ENCODE assay signal across 1 cellular context in the genomic region with DNA sequence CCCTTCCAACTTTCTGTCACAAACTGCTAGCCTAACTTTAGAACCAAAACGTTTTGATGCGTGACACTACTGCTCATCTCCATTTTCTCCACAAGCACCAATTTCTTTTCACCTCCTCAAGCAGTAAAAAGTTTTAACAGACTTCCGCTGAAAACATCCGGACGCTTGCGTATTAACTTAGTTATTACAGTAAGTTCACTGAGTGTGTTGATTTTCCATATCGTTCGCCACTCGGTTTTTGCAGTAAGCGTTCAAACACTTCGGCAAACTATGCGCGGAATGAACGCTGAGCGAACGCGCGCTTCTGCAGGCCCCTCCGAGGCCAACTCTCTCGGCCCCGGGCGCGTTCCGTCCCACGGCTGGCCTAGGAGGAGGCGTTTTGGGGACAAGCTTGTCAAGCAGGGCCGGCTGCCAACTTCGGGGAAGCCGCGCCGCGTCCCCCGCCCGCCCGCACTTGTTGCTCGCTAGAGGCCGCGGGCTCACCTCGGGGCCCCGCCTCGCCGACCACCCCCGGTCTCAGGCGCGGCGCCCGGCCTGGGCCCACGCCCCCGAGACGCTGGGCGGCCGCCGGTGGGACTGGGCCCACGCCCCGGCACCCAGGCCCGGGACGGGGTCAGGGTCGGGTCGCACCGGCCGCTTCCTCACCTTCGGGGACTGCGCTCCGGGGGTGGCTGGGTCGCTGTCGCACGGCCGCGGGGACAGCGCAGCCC.
A peak's percentile ranks its signal among the peaks of the same experiment; 100 is the strongest.
TF ChIP-seq lines count a peak whose summit lies in the region.

No MANE protein-coding gene starts in this region.

TF ChIP-seq in HepG2, 621 proteins besides CTCF, POLR2A, EP300 and RAD21 (continued from another document and continues in another):
- TF ChIP-seq ZNF234 (CRISPR knock-in tag; conservative IDR thresholded peaks at IDR 0.05) (0 out of 2 replicates have a peak, but pooled peaks have one; percentile 36), ZNF253 (CRISPR knock-in tag; IDR thresholded peaks at IDR 0.05; ENCODE audit: borderline replicate concordance) (peak; percentile 70; the same call in 1 of the 2 replicates), ZFP36L1 (CRISPR knock-in tag; IDR thresholded peaks at IDR 0.05) (no peak), ZNF616 (CRISPR knock-in tag; IDR thresholded peaks at IDR 0.05; ENCODE audit: low read depth) (0 out of 2 replicates have a peak, but pooled peaks have one; percentile 62), ZFP36 (IDR thresholded peaks at IDR 0.05; ENCODE audit: borderline replicate concordance, low read depth, low read length, partially characterized antibody) (no peak), ZNF782 (CRISPR knock-in tag; IDR thresholded peaks at IDR 0.05; ENCODE audit: borderline replicate concordance) (no peak), KLF9 (CRISPR knock-in tag; IDR thresholded peaks at IDR 0.05; ENCODE audit: low read depth) (no peak), REL (CRISPR knock-in tag; conservative IDR thresholded peaks at IDR 0.05) (no peak), MTF2 (CRISPR knock-in tag; IDR thresholded peaks at IDR 0.05; ENCODE audit: borderline replicate concordance) (no peak), ZNF577 (CRISPR knock-in tag; IDR thresholded peaks at IDR 0.05; ENCODE audit: borderline replicate concordance, low read depth) (no peak), ELF3 (CRISPR knock-in tag; IDR thresholded peaks at IDR 0.05) (no peak), SALL2 (CRISPR knock-in tag; IDR thresholded peaks at IDR 0.05) (peak; percentile 56; the same call in 1 of the 2 replicates), PAF1 (CRISPR knock-in tag; IDR thresholded peaks at IDR 0.05) (no peak), ZKSCAN5 (CRISPR knock-in tag; IDR thresholded peaks at IDR 0.05) (no peak), ZBTB42 (CRISPR knock-in tag; IDR thresholded peaks at IDR 0.05) (no peak), ZNF230 (CRISPR knock-in tag; IDR thresholded peaks at IDR 0.05) (no peak), DNMT1 (CRISPR knock-in tag; IDR thresholded peaks at IDR 0.05) (no peak), RARG (CRISPR knock-in tag; IDR thresholded peaks at IDR 0.05; ENCODE audit: low read depth) (no peak), REPIN1 (CRISPR knock-in tag; IDR thresholded peaks at IDR 0.05; ENCODE audit: borderline replicate concordance, low read depth) (no peak), ZNF788 (CRISPR knock-in tag; IDR thresholded peaks at IDR 0.05; ENCODE audit: borderline replicate concordance) (no peak), MAZ (IDR thresholded peaks at IDR 0.05; ENCODE audit: borderline replicate concordance, low read depth, low read length) (no peak), MAZ (CRISPR knock-in tag; IDR thresholded peaks at IDR 0.05; ENCODE audit: low read depth) (no peak), ZNF333 (CRISPR knock-in tag; IDR thresholded peaks at IDR 0.05; ENCODE audit: borderline replicate concordance) (no peak), TCF7L2 (IDR thresholded peaks at IDR 0.05; ENCODE audit: low read depth, low read length) (no peak), ZNF652 (CRISPR knock-in tag; IDR thresholded peaks at IDR 0.05; ENCODE audit: borderline replicate concordance, low read depth) (no peak), ZNF207 (IDR thresholded peaks at IDR 0.05; ENCODE audit: borderline replicate concordance) (no peak), NFIB (CRISPR knock-in tag; IDR thresholded peaks at IDR 0.05; ENCODE audit: borderline replicate concordance) (no peak), ZNF180 (CRISPR knock-in tag; IDR thresholded peaks at IDR 0.05; ENCODE audit: borderline replicate concordance, low read depth) (no peak), RFXANK (CRISPR knock-in tag; IDR thresholded peaks at IDR 0.05) (no peak), SOX6 (IDR thresholded peaks at IDR 0.05) (no peak), SOX6 (CRISPR knock-in tag; IDR thresholded peaks at IDR 0.05) (no peak), HHEX (CRISPR knock-in tag; IDR thresholded peaks at IDR 0.05) (no peak), ZC3H13 (CRISPR knock-in tag; IDR thresholded peaks at IDR 0.05) (no peak), MED8 (CRISPR knock-in tag; IDR thresholded peaks at IDR 0.05; ENCODE audit: insufficient replicate concordance) (no peak), ZNF160 (CRISPR knock-in tag; IDR thresholded peaks at IDR 0.05) (no peak), ZNF326 (CRISPR knock-in tag; IDR thresholded peaks at IDR 0.05; ENCODE audit: borderline replicate concordance) (no peak), HNF4A (CRISPR knock-in tag; IDR thresholded peaks at IDR 0.05) (no peak), CBFB (CRISPR knock-in tag; IDR thresholded peaks at IDR 0.05) (no peak), GPN1 (CRISPR knock-in tag; IDR thresholded peaks at IDR 0.05; ENCODE audit: borderline replicate concordance) (no peak), ZNF883 (CRISPR knock-in tag; IDR thresholded peaks at IDR 0.05; ENCODE audit: not compliant biosample characterization) (peak; percentile 38), ZNF563 (CRISPR knock-in tag; IDR thresholded peaks at IDR 0.05) (peak; percentile 69; the same call in 1 of the 2 replicates), ZNF431 (CRISPR knock-in tag; IDR thresholded peaks at IDR 0.05; ENCODE audit: borderline replicate concordance, low read depth) (no peak; the same call in 1 of the 2 replicates), ZNF124 (CRISPR knock-in tag; IDR thresholded peaks at IDR 0.05) (no peak)
- TF ChIP-seq, protein P1, sequence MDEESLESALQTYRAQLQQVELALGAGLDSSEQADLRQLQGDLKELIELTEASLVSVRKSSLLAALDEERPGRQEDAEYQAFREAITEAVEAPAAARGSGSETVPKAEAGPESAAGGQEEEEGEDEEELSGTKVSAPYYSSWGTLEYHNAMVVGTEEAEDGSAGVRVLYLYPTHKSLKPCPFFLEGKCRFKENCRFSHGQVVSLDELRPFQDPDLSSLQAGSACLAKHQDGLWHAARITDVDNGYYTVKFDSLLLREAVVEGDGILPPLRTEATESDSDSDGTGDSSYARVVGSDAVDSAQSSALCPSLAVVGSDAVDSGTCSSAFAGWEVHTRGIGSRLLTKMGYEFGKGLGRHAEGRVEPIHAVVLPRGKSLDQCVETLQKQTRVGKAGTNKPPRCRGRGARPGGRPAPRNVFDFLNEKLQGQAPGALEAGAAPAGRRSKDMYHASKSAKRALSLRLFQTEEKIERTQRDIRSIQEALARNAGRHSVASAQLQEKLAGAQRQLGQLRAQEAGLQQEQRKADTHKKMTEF (CRISPR knock-in tag; IDR thresholded peaks at IDR 0.05): peak; percentile 19; the same call in 1 of the 2 replicates
- TF ChIP-seq, protein P2, sequence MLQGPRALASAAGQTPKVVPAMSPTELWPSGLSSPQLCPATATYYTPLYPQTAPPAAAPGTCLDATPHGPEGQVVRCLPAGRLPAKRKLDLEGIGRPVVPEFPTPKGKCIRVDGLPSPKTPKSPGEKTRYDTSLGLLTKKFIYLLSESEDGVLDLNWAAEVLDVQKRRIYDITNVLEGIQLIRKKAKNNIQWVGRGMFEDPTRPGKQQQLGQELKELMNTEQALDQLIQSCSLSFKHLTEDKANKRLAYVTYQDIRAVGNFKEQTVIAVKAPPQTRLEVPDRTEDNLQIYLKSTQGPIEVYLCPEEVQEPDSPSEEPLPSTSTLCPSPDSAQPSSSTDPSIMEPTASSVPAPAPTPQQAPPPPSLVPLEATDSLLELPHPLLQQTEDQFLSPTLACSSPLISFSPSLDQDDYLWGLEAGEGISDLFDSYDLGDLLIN (CRISPR knock-in tag; IDR thresholded peaks at IDR 0.05; ENCODE audit: borderline replicate concordance): no peak
- TF ChIP-seq, protein P3, sequence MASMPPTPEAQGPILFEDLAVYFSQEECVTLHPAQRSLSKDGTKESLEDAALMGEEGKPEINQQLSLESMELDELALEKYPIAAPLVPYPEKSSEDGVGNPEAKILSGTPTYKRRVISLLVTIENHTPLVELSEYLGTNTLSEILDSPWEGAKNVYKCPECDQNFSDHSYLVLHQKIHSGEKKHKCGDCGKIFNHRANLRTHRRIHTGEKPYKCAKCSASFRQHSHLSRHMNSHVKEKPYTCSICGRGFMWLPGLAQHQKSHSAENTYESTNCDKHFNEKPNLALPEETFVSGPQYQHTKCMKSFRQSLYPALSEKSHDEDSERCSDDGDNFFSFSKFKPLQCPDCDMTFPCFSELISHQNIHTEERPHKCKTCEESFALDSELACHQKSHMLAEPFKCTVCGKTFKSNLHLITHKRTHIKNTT (CRISPR knock-in tag; IDR thresholded peaks at IDR 0.05): no peak
- TF ChIP-seq, protein P4, sequence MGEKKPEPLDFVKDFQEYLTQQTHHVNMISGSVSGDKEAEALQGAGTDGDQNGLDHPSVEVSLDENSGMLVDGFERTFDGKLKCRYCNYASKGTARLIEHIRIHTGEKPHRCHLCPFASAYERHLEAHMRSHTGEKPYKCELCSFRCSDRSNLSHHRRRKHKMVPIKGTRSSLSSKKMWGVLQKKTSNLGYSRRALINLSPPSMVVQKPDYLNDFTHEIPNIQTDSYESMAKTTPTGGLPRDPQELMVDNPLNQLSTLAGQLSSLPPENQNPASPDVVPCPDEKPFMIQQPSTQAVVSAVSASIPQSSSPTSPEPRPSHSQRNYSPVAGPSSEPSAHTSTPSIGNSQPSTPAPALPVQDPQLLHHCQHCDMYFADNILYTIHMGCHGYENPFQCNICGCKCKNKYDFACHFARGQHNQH (CRISPR knock-in tag; IDR thresholded peaks at IDR 0.05): no peak
- TF ChIP-seq, protein P5, sequence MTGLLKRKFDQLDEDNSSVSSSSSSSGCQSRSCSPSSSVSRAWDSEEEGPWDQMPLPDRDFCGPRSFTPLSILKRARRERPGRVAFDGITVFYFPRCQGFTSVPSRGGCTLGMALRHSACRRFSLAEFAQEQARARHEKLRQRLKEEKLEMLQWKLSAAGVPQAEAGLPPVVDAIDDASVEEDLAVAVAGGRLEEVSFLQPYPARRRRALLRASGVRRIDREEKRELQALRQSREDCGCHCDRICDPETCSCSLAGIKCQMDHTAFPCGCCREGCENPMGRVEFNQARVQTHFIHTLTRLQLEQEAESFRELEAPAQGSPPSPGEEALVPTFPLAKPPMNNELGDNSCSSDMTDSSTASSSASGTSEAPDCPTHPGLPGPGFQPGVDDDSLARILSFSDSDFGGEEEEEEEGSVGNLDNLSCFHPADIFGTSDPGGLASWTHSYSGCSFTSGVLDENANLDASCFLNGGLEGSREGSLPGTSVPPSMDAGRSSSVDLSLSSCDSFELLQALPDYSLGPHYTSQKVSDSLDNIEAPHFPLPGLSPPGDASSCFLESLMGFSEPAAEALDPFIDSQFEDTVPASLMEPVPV (CRISPR knock-in tag; IDR thresholded peaks at IDR 0.05): no peak
- TF ChIP-seq, protein P6, sequence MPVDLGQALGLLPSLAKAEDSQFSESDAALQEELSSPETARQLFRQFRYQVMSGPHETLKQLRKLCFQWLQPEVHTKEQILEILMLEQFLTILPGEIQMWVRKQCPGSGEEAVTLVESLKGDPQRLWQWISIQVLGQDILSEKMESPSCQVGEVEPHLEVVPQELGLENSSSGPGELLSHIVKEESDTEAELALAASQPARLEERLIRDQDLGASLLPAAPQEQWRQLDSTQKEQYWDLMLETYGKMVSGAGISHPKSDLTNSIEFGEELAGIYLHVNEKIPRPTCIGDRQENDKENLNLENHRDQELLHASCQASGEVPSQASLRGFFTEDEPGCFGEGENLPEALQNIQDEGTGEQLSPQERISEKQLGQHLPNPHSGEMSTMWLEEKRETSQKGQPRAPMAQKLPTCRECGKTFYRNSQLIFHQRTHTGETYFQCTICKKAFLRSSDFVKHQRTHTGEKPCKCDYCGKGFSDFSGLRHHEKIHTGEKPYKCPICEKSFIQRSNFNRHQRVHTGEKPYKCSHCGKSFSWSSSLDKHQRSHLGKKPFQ (CRISPR knock-in tag; IDR thresholded peaks at IDR 0.05; ENCODE audit: insufficient replicate concordance): peak; percentile 76
- TF ChIP-seq, protein P7, sequence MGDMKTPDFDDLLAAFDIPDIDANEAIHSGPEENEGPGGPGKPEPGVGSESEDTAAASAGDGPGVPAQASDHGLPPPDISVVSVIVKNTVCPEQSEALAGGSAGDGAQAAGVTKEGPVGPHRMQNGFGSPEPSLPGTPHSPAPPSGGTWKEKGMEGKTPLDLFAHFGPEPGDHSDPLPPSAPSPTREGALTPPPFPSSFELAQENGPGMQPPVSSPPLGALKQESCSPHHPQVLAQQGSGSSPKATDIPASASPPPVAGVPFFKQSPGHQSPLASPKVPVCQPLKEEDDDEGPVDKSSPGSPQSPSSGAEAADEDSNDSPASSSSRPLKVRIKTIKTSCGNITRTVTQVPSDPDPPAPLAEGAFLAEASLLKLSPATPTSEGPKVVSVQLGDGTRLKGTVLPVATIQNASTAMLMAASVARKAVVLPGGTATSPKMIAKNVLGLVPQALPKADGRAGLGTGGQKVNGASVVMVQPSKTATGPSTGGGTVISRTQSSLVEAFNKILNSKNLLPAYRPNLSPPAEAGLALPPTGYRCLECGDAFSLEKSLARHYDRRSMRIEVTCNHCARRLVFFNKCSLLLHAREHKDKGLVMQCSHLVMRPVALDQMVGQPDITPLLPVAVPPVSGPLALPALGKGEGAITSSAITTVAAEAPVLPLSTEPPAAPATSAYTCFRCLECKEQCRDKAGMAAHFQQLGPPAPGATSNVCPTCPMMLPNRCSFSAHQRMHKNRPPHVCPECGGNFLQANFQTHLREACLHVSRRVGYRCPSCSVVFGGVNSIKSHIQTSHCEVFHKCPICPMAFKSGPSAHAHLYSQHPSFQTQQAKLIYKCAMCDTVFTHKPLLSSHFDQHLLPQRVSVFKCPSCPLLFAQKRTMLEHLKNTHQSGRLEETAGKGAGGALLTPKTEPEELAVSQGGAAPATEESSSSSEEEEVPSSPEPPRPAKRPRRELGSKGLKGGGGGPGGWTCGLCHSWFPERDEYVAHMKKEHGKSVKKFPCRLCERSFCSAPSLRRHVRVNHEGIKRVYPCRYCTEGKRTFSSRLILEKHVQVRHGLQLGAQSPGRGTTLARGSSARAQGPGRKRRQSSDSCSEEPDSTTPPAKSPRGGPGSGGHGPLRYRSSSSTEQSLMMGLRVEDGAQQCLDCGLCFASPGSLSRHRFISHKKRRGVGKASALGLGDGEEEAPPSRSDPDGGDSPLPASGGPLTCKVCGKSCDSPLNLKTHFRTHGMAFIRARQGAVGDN (CRISPR knock-in tag; IDR thresholded peaks at IDR 0.05): peak; percentile 70
